9 cellular contexts compared by ENCODE assay signal in the genomic region with DNA sequence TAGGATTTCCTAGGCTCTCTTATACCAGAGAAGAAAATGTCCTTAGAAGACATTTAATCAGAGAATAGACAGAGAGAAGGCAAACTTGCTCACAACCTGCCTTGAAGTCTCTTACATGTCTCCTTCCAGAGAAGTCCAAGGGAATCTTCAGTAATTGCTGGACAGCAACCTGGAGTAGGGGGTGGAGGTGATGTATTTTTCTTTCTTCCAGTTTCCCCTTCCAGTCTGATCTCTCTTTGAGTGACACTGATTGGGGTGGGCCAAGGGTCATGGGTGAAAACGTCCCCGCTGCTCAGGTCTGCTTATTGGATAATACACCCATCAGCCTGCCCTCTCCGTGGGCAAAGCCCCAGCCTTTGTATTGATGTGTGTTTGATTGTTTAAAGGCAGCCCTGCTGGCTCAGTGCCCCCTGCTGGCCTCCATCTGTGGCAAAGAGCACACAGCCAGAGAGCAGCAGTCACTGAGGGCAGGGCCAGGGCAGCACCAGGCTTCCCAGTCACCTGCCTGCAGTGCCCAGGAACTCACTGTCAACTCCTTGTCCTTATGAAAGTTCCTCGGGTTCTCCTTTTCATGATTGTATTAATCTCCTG. TPM values are rescaled to one million over a fixed set of nuclear protein-coding genes. Genes with fewer than 3 reads are reported as not detected.
A peak's percentile ranks its signal among the peaks of the same experiment; 100 is the strongest.
DNase-seq lines count a peak whose midpoint lies in the region; ATAC-seq, FAIRE-seq and TF ChIP-seq lines count a peak whose summit lies in the region.
"Had no signal": no experiment of that assay in that cellular context is flagged by ENCODE, and none has a peak within 500 bp of the region (broad histone marks: within the 10 kb centered on the region; RNA-seq: fewer than 3 reads in every experiment).

No MANE protein-coding gene starts in this region.

- no peaks in the 10 kb centered on the region for H3K27me3 ChIP-seq in Peyer's patch

- no peaks in the 10 kb centered on the region for H3K9me3 Mint-ChIP-seq in immature natural killer cell
- H3K9me3 Mint-ChIP-seq in stimulated activated naive B cell treated with anti-CD40 and anti-IgM and Interleukin-4, amounts not matched to agents 10 μg/mL and 1 μg/mL and 100 μg/mL, for 72 hours: no peaks in the 10 kb centered on the region
- H3K9me3 Mint-ChIP-seq: T-helper 1 cell treated with Interleukin-12 subunit alpha and Interleukin-12 subunit beta and Interleukin-4 antibody, amounts not matched to agents 30 μg/mL and 1 μg/mL, for 36 hours had no signal

- no peak for TF ChIP-seq POLR2A in Peyer's patch (IDR thresholded peaks at IDR 0.05)

- H3K27me3 Mint-ChIP-seq in immature natural killer cell (ENCODE audit: low read depth in 3 of 3): peaks cover 0 to 8% (median 0%) of the 10 kb centered on the region in 3 donors
- H3K27me3 Mint-ChIP-seq in stimulated activated naive B cell treated with anti-CD40 and anti-IgM and Interleukin-4, amounts not matched to agents 10 μg/mL and 1 μg/mL and 100 μg/mL, for 72 hours: no peaks in the 10 kb centered on the region

- TF ChIP-seq CTCF in Peyer's patch (IDR thresholded peaks at IDR 0.05): peak in 5 of 6 experiments; percentile 8 to 86 (median 72)

- peak overlapping the region in 3 of 4 donors; percentile 82 to 94 (median 88) for H3K27ac ChIP-seq in Peyer's patch

- DNase-seq in GM18507 (ENCODE audit: extremely low spot score, insufficient read length, low read depth) (peak; percentile 26), Peyer's patch (peak; percentile 43 to 87 (median 84)), immature natural killer cell (peak in 2 of 3 donors; percentile 9 to 20), AG08396 (ENCODE audit: low spot score) (no peak)
- peak; percentile 57 for DNase-seq in activated naive CD4-positive, alpha-beta T cell treated with Interleukin-2 at 50 U/mL for 16 hours
- peak; percentile 7 for DNase-seq in stimulated activated naive B cell treated with anti-CD40 and anti-IgM and Interleukin-4, amounts not matched to agents 10 μg/mL and 1 μg/mL and 100 μg/mL, for 72 hours

- H3K4me3 Mint-ChIP-seq in immature natural killer cell: no peak overlapping the region
- no peak overlapping the region for H3K4me3 Mint-ChIP-seq in stimulated activated naive B cell treated with anti-CD40 and anti-IgM and Interleukin-4, amounts not matched to agents 10 μg/mL and 1 μg/mL and 100 μg/mL, for 72 hours
- H3K4me3 Mint-ChIP-seq: T-helper 1 cell treated with Interleukin-12 subunit alpha and Interleukin-12 subunit beta and Interleukin-4 antibody, amounts not matched to agents 30 μg/mL and 1 μg/mL, for 36 hours had no signal

- H3K36me3 Mint-ChIP-seq in immature natural killer cell: no peaks in the 10 kb centered on the region
- no peaks in the 10 kb centered on the region for H3K36me3 Mint-ChIP-seq in stimulated activated naive B cell treated with anti-CD40 and anti-IgM and Interleukin-4, amounts not matched to agents 10 μg/mL and 1 μg/mL and 100 μg/mL, for 72 hours

- no peak overlapping the region for H3K4me3 ChIP-seq in Peyer's patch

- no peaks in the 10 kb centered on the region for H3K4me1 Mint-ChIP-seq in immature natural killer cell
- H3K4me1 Mint-ChIP-seq in stimulated activated naive B cell treated with anti-CD40 and anti-IgM and Interleukin-4, amounts not matched to agents 10 μg/mL and 1 μg/mL and 100 μg/mL, for 72 hours: peaks cover 5 to 6% of the 10 kb centered on the region in 2 donors

- no peaks in the 10 kb centered on the region for H3K9me3 ChIP-seq in Peyer's patch

- ATAC-seq in stimulated activated naive B cell treated with anti-CD40 and anti-IgM and Interleukin-4, amounts not matched to agents 10 μg/mL and 1 μg/mL and 100 μg/mL, for 72 hours (replicated peaks): peak; percentile 88 to 94
- ATAC-seq in HG03442 (IDR thresholded peaks at IDR 0.05; ENCODE audit: unreplicated experiment) (no peak), HG03571 (IDR thresholded peaks at IDR 0.05; ENCODE audit: unreplicated experiment) (no peak)

- H3K4me1 ChIP-seq in Peyer's patch: peaks cover 0 to 40% (median 8%) of the 10 kb centered on the region in 4 donors

- no peaks in the 10 kb centered on the region for H3K36me3 ChIP-seq in Peyer's patch

- FAIRE-seq in GM18507 (lab: Jason Lieb, UNC): peak; percentile 59

- H3K27ac Mint-ChIP-seq in immature natural killer cell: no peak overlapping the region
- H3K27ac Mint-ChIP-seq in stimulated activated naive B cell treated with anti-CD40 and anti-IgM and Interleukin-4, amounts not matched to agents 10 μg/mL and 1 μg/mL and 100 μg/mL, for 72 hours: no peak overlapping the region
- H3K27ac Mint-ChIP-seq: T-helper 1 cell treated with Interleukin-12 subunit alpha and Interleukin-12 subunit beta and Interleukin-4 antibody, amounts not matched to agents 30 μg/mL and 1 μg/mL, for 36 hours had no signal

RNA-seq across cellular contexts. Expression of gene ATP2A2, which starts 35.7 kb away (rescaled TPM):
- 100 to 1,000 TPM; 102 to 239 (median 208) TPM for total RNA-seq in Peyer's patch
- polyA plus RNA-seq in immature natural killer cell: 1 to 10 TPM; 2.0 to 8.0 (median 2.5) TPM

Comparison
In these comparisons a context has a peak if more than half of its experiments do, and no peak if none do; other contexts are left out.
1. ATAC-seq: peak in stimulated activated naive B cell treated with anti-CD40 and anti-IgM and Interleukin-4, amounts not matched to agents 10 μg/mL and 1 μg/mL and 100 μg/mL, for 72 hours (2 of 2); none in HG03442 (single experiment) and HG03571 (single experiment).